Comparison of ENCODE assay signal across 8 cellular contexts in the genomic region with DNA sequence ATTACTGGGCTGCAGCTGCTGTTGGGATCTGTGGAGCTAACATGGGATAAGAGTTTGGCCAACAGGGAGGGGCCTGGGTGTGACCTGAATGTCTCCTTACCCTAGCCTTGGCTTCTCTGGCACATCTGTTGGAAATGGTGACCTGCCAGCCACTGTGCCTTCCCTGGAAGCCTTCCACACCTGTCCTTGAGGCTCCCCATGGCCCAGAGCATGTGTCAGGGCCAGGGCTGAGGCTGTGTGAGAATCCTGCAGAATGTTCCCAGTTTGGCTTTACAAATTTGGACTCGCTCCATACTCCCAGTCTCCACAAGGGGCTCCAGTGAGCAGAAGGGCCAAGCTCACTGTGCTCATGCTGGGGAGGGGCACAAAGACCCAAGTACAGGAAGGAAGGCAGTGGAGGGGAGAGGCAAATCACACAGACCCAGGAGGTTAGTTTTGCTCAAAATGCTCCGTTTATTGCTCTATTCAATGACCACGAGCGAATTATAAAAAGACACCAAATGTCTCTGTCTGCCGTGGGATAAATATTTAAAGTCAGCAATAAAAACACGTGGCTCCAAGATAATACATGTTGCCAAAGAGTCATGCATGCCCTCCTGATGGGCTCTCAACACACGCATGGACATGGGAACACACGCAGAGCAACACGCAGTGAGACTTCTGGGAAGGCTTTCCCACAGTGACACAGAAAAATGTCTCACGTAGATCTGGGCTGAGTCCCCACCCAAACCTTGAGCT. TPM values are rescaled to one million over a fixed set of nuclear protein-coding genes. Genes with fewer than 3 reads are reported as not detected.
DNase-seq lines count a peak whose midpoint lies in the region; ATAC-seq and TF ChIP-seq lines count a peak whose summit lies in the region.

No MANE protein-coding gene starts in this region.

- no peak overlapping the region for H2AFZ ChIP-seq in mammary epithelial cell (ENCODE audit: low read depth, low read length)

- TF ChIP-seq CTCF in mammary epithelial cell (conservative IDR thresholded peaks at IDR 0.05 in 1 of 2, IDR thresholded peaks at IDR 0.05 in 1 of 2; ENCODE audit: extremely low read depth in 1 of 2, insufficient read depth in 1 of 2, low read depth in 1 of 2, low read length in 2 of 2) = peak; percentile 77 to 85
- peak; percentile 70 to 76 for TF ChIP-seq CTCF in left lung (IDR thresholded peaks at IDR 0.05)

- peak; percentile 46 for ATAC-seq in HG03280 (IDR thresholded peaks at IDR 0.05; ENCODE audit: unreplicated experiment)
- peak; percentile 55 for ATAC-seq in left lung

- dilution Hi-C loops in mammary epithelial cell (cut with HindIII; ENCODE audit: low sequenced_read_pairs) = no loop called here

- no TSS peak for BruUV-seq in mammary epithelial cell (replicated peaks; lab: Mats Ljungman, UMichigan)

- WGBS in mammary epithelial cell (ENCODE audit: low coverage, missing lambda C conversion rate) = 63% methylated on average over 5 of the region's 10 CpGs

- no peak overlapping the region for H3K4me3 ChIP-seq in mammary epithelial cell (replicated peaks in 1 of 3; ENCODE audit: insufficient read depth in 1 of 3, low read depth in 2 of 3, low read length in 3 of 3)
- no peak overlapping the region for H3K4me3 ChIP-seq in left lung

- H3K27ac ChIP-seq in mammary epithelial cell (ENCODE audit: insufficient read depth, low read depth, low read length) (no peak overlapping the region), left lung (no peak overlapping the region)

- CTCF ChIA-PET in mammary epithelial cell (lab: Charles Lee; ENCODE audit: low non-redundant PET) = interaction anchor here (0.6 kb wide), 2 partner anchors 30 to 96 kb away, joined by 3 to 7 read pairs; no protein-coding TSS in a partner anchor

- intact Hi-C loops in mammary epithelial cell (cut with micrococcal nuclease) (no loop called here), left lung (cut with DNase I) (no loop called here)

- H3K4me1 ChIP-seq in mammary epithelial cell (ENCODE audit: insufficient read depth, low read length) = no peaks in the 10 kb centered on the region
- H3K4me1 ChIP-seq in left lung = no peaks in the 10 kb centered on the region

- H3K9ac ChIP-seq in mammary epithelial cell (ENCODE audit: insufficient read depth, low read length) = no peak overlapping the region

- no peak overlapping the region for H3K4me2 ChIP-seq in mammary epithelial cell (ENCODE audit: insufficient read depth, low read depth, low read length)

- in situ Hi-C loops in mammary epithelial cell (cut with MboI; ENCODE audit: low sequenced_read_pairs in 2 of 2) = no loop called here

- no peaks in the 10 kb centered on the region for H3K79me2 ChIP-seq in mammary epithelial cell (ENCODE audit: insufficient read depth, low read length)

- no peaks in the 10 kb centered on the region for H4K20me1 ChIP-seq in mammary epithelial cell (ENCODE audit: insufficient read depth, low read length)

- H3K36me3 ChIP-seq in mammary epithelial cell (ENCODE audit: insufficient read depth, low read length) (no peaks in the 10 kb centered on the region), left lung (no peaks in the 10 kb centered on the region)

- DNase-seq in NCI-H2081 (lab: John Stamatoyannopoulos, UW) = peak; percentile 45 to 46
- DNase-seq in NCI-H2081 treated with DMSO at 0.1 percent for 48 hours (lab: John Stamatoyannopoulos, UW) = no peak
- peak in 3 of 5 experiments; percentile 6 to 38 (median 30) for DNase-seq in T-helper 2 cell
- no peak for DNase-seq in mammary epithelial cell
- no peak for DNase-seq in left lung
- peak; percentile 17 for DNase-seq in stimulated activated naive CD4-positive, alpha-beta T cell treated with Interleukin-2 at 50 U/mL for 16 hours (lab: John Stamatoyannopoulos, UW)
- no peak for DNase-seq in NCI-H128 (lab: John Stamatoyannopoulos, UW; ENCODE audit: unreplicated experiment)

- H3K9me3 ChIP-seq in mammary epithelial cell (replicated peaks; ENCODE audit: insufficient read depth, low read length) (no peaks in the 10 kb centered on the region), left lung (no peaks in the 10 kb centered on the region)

- H3K27me3 ChIP-seq in mammary epithelial cell (ENCODE audit: insufficient read depth, low read length) = no peaks in the 10 kb centered on the region
- H3K27me3 ChIP-seq in left lung = no peaks in the 10 kb centered on the region

RNA-seq across cellular contexts. Expression of a gene that starts 1.7 kb away (rescaled TPM):
- total RNA-seq in mammary epithelial cell (under 1 TPM; under 0.01 to 0.26 TPM), left lung (1 to 10 TPM in 1 of 2 donors, under 1 TPM in 1; 0.52 to 1.1 TPM)
- polyA plus RNA-seq in mammary epithelial cell = 0.03 TPM
- polyA minus RNA-seq in mammary epithelial cell = not detected

RNA-seq across cellular contexts. Expression of a gene that starts 29.1 kb away (rescaled TPM):
- 1 to 10 TPM; 2.0 to 3.3 TPM for total RNA-seq in mammary epithelial cell
- 0.39 TPM for polyA plus RNA-seq in mammary epithelial cell
- not detected for polyA minus RNA-seq in mammary epithelial cell
- total RNA-seq in left lung = 1 to 10 TPM; 5.8 to 9.1 TPM

Comparison
In these comparisons a context has a peak if more than half of its experiments do, and no peak if none do; other contexts are left out.
1. DNase-seq: peak in NCI-H2081 (2 of 2), T-helper 2 cell (3 of 5) and stimulated activated naive CD4-positive, alpha-beta T cell treated with Interleukin-2 at 50 U/mL for 16 hours (single experiment); none in NCI-H2081 treated with DMSO at 0.1 percent for 48 hours (single experiment), mammary epithelial cell (single experiment), left lung (0 of 2) and NCI-H128 (single experiment).